Comparison of ENCODE assay signal across 30 cellular contexts in the genomic region with DNA sequence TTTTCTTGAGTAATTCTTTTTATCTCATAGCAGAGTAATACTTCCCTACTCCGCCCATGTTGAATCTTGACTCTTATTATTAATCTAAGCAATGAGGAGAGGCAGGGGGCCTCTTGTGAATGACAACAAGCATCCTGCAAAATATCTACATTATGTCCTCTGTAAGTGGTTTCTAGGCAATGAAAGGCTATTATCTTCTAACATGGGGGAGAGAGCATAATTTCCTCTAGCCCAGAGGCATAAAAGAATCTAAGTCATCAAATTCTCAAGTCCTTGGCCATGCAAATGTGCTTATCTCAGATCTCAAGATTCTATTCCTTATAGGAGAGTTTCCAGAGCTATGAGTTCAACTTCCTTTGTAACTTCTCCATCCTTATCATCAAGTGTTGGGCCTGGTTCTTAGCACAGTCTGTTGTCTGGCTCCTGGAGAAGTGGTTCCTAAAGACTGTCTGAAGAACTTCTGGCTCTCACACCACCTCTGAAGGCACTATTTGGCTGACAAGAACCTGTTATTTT.
"Had no signal": no experiment of that assay in that cellular context is flagged by ENCODE, and none has a peak within 500 bp of the region (broad histone marks: within the 10 kb centered on the region; RNA-seq: fewer than 3 reads in every experiment).

No MANE protein-coding gene starts in this region.

- H3K4me3 ChIP-seq: adrenal gland, body of pancreas, esophagus muscularis mucosa, gastrocnemius medialis, heart left ventricle had no signal

- H3K27me3 ChIP-seq: adrenal gland, body of pancreas, foreskin keratinocyte, gastrocnemius medialis, heart left ventricle had no signal

- DNase-seq: activated B cell treated with CpG ODN at 0.5 μM for 24 hours; activated CD4-positive, alpha-beta T cell treated with anti-CD3 and anti-CD28 coated beads for 48 hours; activated CD4-positive, alpha-beta T cell treated with anti-CD3 and anti-CD28 coated beads, Interleukin-2, amount 50 U/mL, for 1 hour; activated CD4-positive, alpha-beta T cell treated with anti-CD3 and anti-CD28 coated beads, Interleukin-2, amount 50 U/mL, for 48 hours; activated CD8-positive, alpha-beta memory T cell treated with anti-CD3 and anti-CD28 coated beads for 24 hours; activated CD8-positive, alpha-beta T cell treated with anti-CD3 and anti-CD28 coated beads for 36 hours; activated effector memory CD4-positive, alpha-beta T cell treated with anti-CD3 and anti-CD28 coated beads, Interleukin-2, amount 50 U/mL, for 16 hours; activated naive CD4-positive, alpha-beta T cell treated with anti-CD3 and anti-CD28 coated beads for 36 hours; activated naive CD8-positive, alpha-beta T cell treated with anti-CD3 and anti-CD28 coated beads for 36 hours; activated naive CD8-positive, alpha-beta T cell treated with anti-CD3 and anti-CD28 coated beads, Interleukin-2, amount 50 U/mL, for 24 hours; activated T-cell treated with anti-CD3 and anti-CD28 coated beads, Interleukin-2, amount 50 U/mL, for 1 hour; activated T-cell treated with anti-CD3 and anti-CD28 coated beads, Interleukin-2, amount 50 U/mL, for 48 hours; adrenal gland; amygdala; aorta; body of pancreas; caudate nucleus; cortex of kidney; dermis blood vessel endothelial cell; effector CD4-positive, alpha-beta T cell; effector memory CD8-positive, alpha-beta T cell; erythroblast; foreskin keratinocyte; gastrocnemius medialis; glutamatergic neuron; heart left ventricle; T-helper 17 cell; T1000; WERI-Rb-1 had no signal

- H3K27ac ChIP-seq: body of pancreas, esophagus muscularis mucosa, foreskin keratinocyte, gastrocnemius medialis, WERI-Rb-1 had no signal

- H3K36me3 ChIP-seq: adrenal gland, esophagus muscularis mucosa, gastrocnemius medialis, heart left ventricle, WERI-Rb-1 had no signal

- H3K9me3 ChIP-seq: adrenal gland, body of pancreas, esophagus muscularis mucosa, gastrocnemius medialis had no signal

- H3K4me1 ChIP-seq: body of pancreas, foreskin keratinocyte, gastrocnemius medialis had no signal
